In the genomic region with DNA sequence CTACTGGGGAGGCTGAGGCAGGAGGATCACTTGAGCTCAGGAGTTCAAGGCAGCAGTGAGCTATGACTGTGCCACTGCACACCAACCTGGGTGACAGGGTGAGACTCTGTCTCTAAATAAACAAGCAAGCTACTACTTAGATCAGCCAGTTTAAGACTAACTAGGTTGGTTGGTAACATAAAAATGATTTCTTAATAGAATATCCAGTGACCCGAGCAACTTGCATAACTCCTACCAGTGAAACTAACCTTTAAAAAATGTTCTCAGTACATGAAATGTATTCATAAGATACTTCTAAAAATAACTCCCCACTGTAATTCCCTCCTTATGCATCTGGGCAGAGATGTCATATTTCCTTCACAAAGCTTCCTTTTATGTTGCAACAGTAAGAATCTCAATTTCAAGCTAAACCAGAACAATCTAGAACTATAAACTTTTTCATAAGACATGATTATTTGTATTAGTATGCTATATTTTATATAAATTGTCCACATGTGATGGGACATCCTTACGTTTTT, we compare ENCODE assay signal across 8 cellular contexts. TPM values are rescaled to one million over a fixed set of nuclear protein-coding genes. Genes with fewer than 3 reads are reported as not detected.
DNase-seq lines count a peak whose midpoint lies in the region; ATAC-seq and TF ChIP-seq lines count a peak whose summit lies in the region.

No MANE protein-coding gene starts in this region.

- H3K27ac Mint-ChIP-seq in activated CD8-positive, alpha-beta memory T cell treated with anti-CD3 and anti-CD28 coated beads, Interleukin-2, amount 10 ng/mL, durations not matched to agents 7 days and 5 days = peak overlapping the region; percentile 93

- peaks cover 21% of the 10 kb centered on the region for H3K79me2 ChIP-seq in PC-3 (ENCODE audit: low read length)

- H3K27me3 Mint-ChIP-seq in activated CD8-positive, alpha-beta memory T cell treated with anti-CD3 and anti-CD28 coated beads, Interleukin-2, amount 10 ng/mL, durations not matched to agents 7 days and 5 days = no peaks in the 10 kb centered on the region

- H4K20me1 ChIP-seq in PC-3 (ENCODE audit: low read length) = no peaks in the 10 kb centered on the region

- no peak overlapping the region for H3K9ac ChIP-seq in PC-3 (ENCODE audit: low read length)

- peak overlapping the region; percentile 1; the same call in 1 of the 2 replicates for H3K4me2 ChIP-seq in PC-3 (ENCODE audit: low read length)

- POLR2A ChIA-PET in PC-3 (lab: Charles Lee; ENCODE audit: unreplicated experiment) = no interaction called here

- H3K36me3 ChIP-seq in PC-3 (ENCODE audit: low read depth, low read length) = no peaks in the 10 kb centered on the region

- no peak for DNase-seq in activated CD8-positive, alpha-beta memory T cell treated with anti-CD3 and anti-CD28 coated beads, Interleukin-2, amount 10 ng/mL, durations not matched to agents 7 days and 5 days
- DNase-seq in activated CD8-positive, alpha-beta memory T cell treated with anti-CD3 and anti-CD28 coated beads, Interleukin-2, amount 50 U/mL, for 4 hours = no peak
- DNase-seq in PC-3 = peak; percentile 54
- peak; percentile 71 for DNase-seq in epidermal melanocyte (ENCODE audit: insufficient read length, low spot score)
- DNase-seq in putamen (ENCODE audit: low spot score) = peak; percentile 67
- no peak for DNase-seq in DMS79 treated with DMSO at 0.1 percent for 48 hours (lab: John Stamatoyannopoulos, UW)
- DNase-seq in SHP77 treated with DMSO at 0.1 percent for 48 hours (lab: John Stamatoyannopoulos, UW) = no peak

- H3K9me2 ChIP-seq in PC-3 (replicated peaks; ENCODE audit: low read length) = no peaks in the 10 kb centered on the region

- intact Hi-C loops in PC-3 (cut with micrococcal nuclease) = no loop called here

- no peaks in the 10 kb centered on the region for H3K9me3 ChIP-seq in PC-3 (ENCODE audit: low read length)

- ATAC-seq in activated CD8-positive, alpha-beta memory T cell treated with anti-CD3 and anti-CD28 coated beads, Interleukin-2, amount 10 ng/mL, durations not matched to agents 7 days and 5 days = no peak
- no peak for ATAC-seq in PC-3
- no peak for ATAC-seq in HG03045 (IDR thresholded peaks at IDR 0.05; ENCODE audit: unreplicated experiment)

- no peak for TF ChIP-seq CTCF in PC-3 (conservative IDR thresholded peaks at IDR 0.05; ENCODE audit: low read depth, low read length)

- H3K27ac ChIP-seq in PC-3 (ENCODE audit: low read length) = peak overlapping the region; percentile 31

- H3K36me3 Mint-ChIP-seq in activated CD8-positive, alpha-beta memory T cell treated with anti-CD3 and anti-CD28 coated beads, Interleukin-2, amount 10 ng/mL, durations not matched to agents 7 days and 5 days = peaks cover 26% of the 10 kb centered on the region

- no peaks in the 10 kb centered on the region for H3F3A ChIP-seq in PC-3 (ENCODE audit: low read length, unreplicated experiment)

- H3K4me1 ChIP-seq in PC-3 (ENCODE audit: insufficient read depth, low read length) = peaks cover 43% of the 10 kb centered on the region

- no peaks in the 10 kb centered on the region for H3K27me3 ChIP-seq in PC-3 (ENCODE audit: low read length)

- peaks cover 42% of the 10 kb centered on the region for H3K4me1 Mint-ChIP-seq in activated CD8-positive, alpha-beta memory T cell treated with anti-CD3 and anti-CD28 coated beads, Interleukin-2, amount 10 ng/mL, durations not matched to agents 7 days and 5 days

- no TSS peak for BruUV-seq in PC-3 (replicated peaks; lab: Mats Ljungman, UMichigan)

- peak overlapping the region; percentile 11; the same call in 1 of the 2 replicates for H2AFZ ChIP-seq in PC-3 (ENCODE audit: low read length)

- peak overlapping the region; percentile 89 for H3K4me3 Mint-ChIP-seq in activated CD8-positive, alpha-beta memory T cell treated with anti-CD3 and anti-CD28 coated beads, Interleukin-2, amount 10 ng/mL, durations not matched to agents 7 days and 5 days

- H3K4me3 ChIP-seq in PC-3 (ENCODE audit: low read length) = no peak overlapping the region

- CTCF ChIA-PET in activated CD8-positive, alpha-beta memory T cell treated with anti-CD3 and anti-CD28 coated beads, Interleukin-2, amount 10 ng/mL, durations not matched to agents 7 days and 5 days (lab: Charles Lee) = interaction anchor here (0.5 to 9.5 kb wide), 14 partner anchors 10 to 1682 kb away, joined by 3 to 97 read pairs (median 4); a partner anchor contains a TSS
- CTCF ChIA-PET in PC-3 (lab: Charles Lee) = interaction anchor here (0.6 kb wide), 1 partner anchor 21 kb away, joined by 11 read pairs; no protein-coding TSS in a partner anchor

- peaks cover 12% of the 10 kb centered on the region for H3K9me3 Mint-ChIP-seq in activated CD8-positive, alpha-beta memory T cell treated with anti-CD3 and anti-CD28 coated beads, Interleukin-2, amount 10 ng/mL, durations not matched to agents 7 days and 5 days (ENCODE audit: low read depth)

RNA-seq across cellular contexts. Expression of a gene that starts 15.8 kb away (rescaled TPM):
- total RNA-seq in activated CD8-positive, alpha-beta memory T cell treated with anti-CD3 and anti-CD28 coated beads, Interleukin-2, amount 10 ng/mL, durations not matched to agents 7 days and 5 days = 10 to 100 TPM; 60.5 to 64.9 TPM
- total RNA-seq in PC-3 (2014; rRNA removed) = 15.9 and 27.9 TPM in 2 replicates

RNA-seq across cellular contexts. Expression of a gene that starts 19.5 kb away (rescaled TPM):
- total RNA-seq in activated CD8-positive, alpha-beta memory T cell treated with anti-CD3 and anti-CD28 coated beads, Interleukin-2, amount 10 ng/mL, durations not matched to agents 7 days and 5 days = 10 to 100 TPM; 22.6 to 26.5 TPM
- total RNA-seq in PC-3 (2014; rRNA removed) = 57.4 and 62.8 TPM in 2 replicates

Comparison
In these comparisons a context has a peak if more than half of its experiments do, and no peak if none do; other contexts are left out.
1. DNase-seq: peak in PC-3 (single experiment), epidermal melanocyte (single experiment) and putamen (single experiment); none in activated CD8-positive, alpha-beta memory T cell treated with anti-CD3 and anti-CD28 coated beads, Interleukin-2, amount 10 ng/mL, durations not matched to agents 7 days and 5 days (single experiment), activated CD8-positive, alpha-beta memory T cell treated with anti-CD3 and anti-CD28 coated beads, Interleukin-2, amount 50 U/mL, for 4 hours (single experiment), DMS79 treated with DMSO at 0.1 percent for 48 hours (single experiment) and SHP77 treated with DMSO at 0.1 percent for 48 hours (single experiment).